In genomic region chrX:41922694-41923171, GRCh38 we compare ENCODE assay signal across 8 cellular contexts. TPM values are rescaled to one million over a fixed set of nuclear protein-coding genes. Genes with fewer than 3 reads are reported as not detected.
A peak's percentile ranks its signal among the peaks of the same experiment; 100 is the strongest.
DNase-seq lines count a peak whose midpoint lies in the region; ATAC-seq, FAIRE-seq and TF ChIP-seq lines count a peak whose summit lies in the region.

No MANE protein-coding gene starts in this region.

- H3K27ac ChIP-seq in heart left ventricle, result peak overlapping the region in 11 of 12 donors; percentile 49 to 86 (median 78)

- H3K36me3 ChIP-seq in heart left ventricle, result no peaks in the 10 kb centered on the region

- peaks cover 43% of the 10 kb centered on the region for H3K4me1 Mint-ChIP-seq in activated naive CD4-positive, alpha-beta T cell treated with anti-CD3 and anti-CD28 coated beads, Interleukin-2, amount 50 U/mL, for 24 hours

- peaks cover 0 to 9% (median 0%) of the 10 kb centered on the region in 12 donors for H3K4me1 ChIP-seq in heart left ventricle

- peak overlapping the region; percentile 79 for H3K27ac Mint-ChIP-seq in activated naive CD4-positive, alpha-beta T cell treated with anti-CD3 and anti-CD28 coated beads, Interleukin-2, amount 50 U/mL, for 24 hours

- H3K4me3 ChIP-seq in GM08714 (ENCODE audit: low read length) (peak overlapping the region; percentile 96), HFF-Myc (replicated peaks; ENCODE audit: low read depth, low read length) (peak overlapping the region; percentile 68), heart left ventricle (peak overlapping the region; percentile 14 to 92 (median 68))

- H3K4me3 Mint-ChIP-seq in activated naive CD4-positive, alpha-beta T cell treated with anti-CD3 and anti-CD28 coated beads, Interleukin-2, amount 50 U/mL, for 24 hours, result peak overlapping the region; percentile 95

- WGBS in heart left ventricle, 4 donors, result 0 to 47% (median 14%) methylated on average over 29 to 42 of the region's 42 CpGs

- no peaks in the 10 kb centered on the region for H3K9me3 ChIP-seq in heart left ventricle

- intact Hi-C loops in heart left ventricle (cut with DNase I), result no loop called here

- no peaks in the 10 kb centered on the region for H3K27me3 Mint-ChIP-seq in activated naive CD4-positive, alpha-beta T cell treated with anti-CD3 and anti-CD28 coated beads, Interleukin-2, amount 50 U/mL, for 24 hours

- H3K36me3 Mint-ChIP-seq in activated naive CD4-positive, alpha-beta T cell treated with anti-CD3 and anti-CD28 coated beads, Interleukin-2, amount 50 U/mL, for 24 hours, result no peaks in the 10 kb centered on the region

- H3K27me3 ChIP-seq in heart left ventricle, result peaks cover 0 to 13% (median 0%) of the 10 kb centered on the region in 9 donors

- TF ChIP-seq CTCF in HFF-Myc (IDR thresholded peaks at IDR 0.05; ENCODE audit: low read depth, low read length, missing control alignments), result no peak
- TF ChIP-seq CTCF in heart left ventricle (IDR thresholded peaks at IDR 0.05), result peak in 1 of 12 donors; percentile 3

- peak; percentile 2 to 28 (median 14) for ATAC-seq in heart left ventricle

- H3K9me3 Mint-ChIP-seq in activated naive CD4-positive, alpha-beta T cell treated with anti-CD3 and anti-CD28 coated beads, Interleukin-2, amount 50 U/mL, for 24 hours, result no peaks in the 10 kb centered on the region

- no peak for FAIRE-seq in GM12891 (lab: Jason Lieb, UNC)

- no peak for TF ChIP-seq POLR2A in heart left ventricle (IDR thresholded peaks at IDR 0.05)
- no peak for TF ChIP-seq POLR2A in GM12891 (IDR thresholded peaks at IDR 0.05; ENCODE audit: low read depth, low read length)

- DNase-seq in HFF-Myc (ENCODE audit: extremely low read depth, low read depth) (no peak), NCI-H524 (lab: John Stamatoyannopoulos, UW) (peak; percentile 52 to 62), heart left ventricle (peak; percentile 28 to 62 (median 38)), pons (ENCODE audit: low spot score) (peak; percentile 5), NCI-H1048 (lab: John Stamatoyannopoulos, UW) (no peak), GM12891 (ENCODE audit: insufficient read length, low spot score) (no peak)

TF ChIP-seq in GM12891, 5 proteins besides CTCF, POLR2A, EP300 and RAD21:
- TF ChIP-seq SPI1 (IDR thresholded peaks at IDR 0.05; ENCODE audit: low read depth, low read length), result no peak
- TF ChIP-seq POLR2AphosphoS5 (IDR thresholded peaks at IDR 0.05; ENCODE audit: low read depth, low read length), result no peak
- no peak for TF ChIP-seq POU2F2 (IDR thresholded peaks at IDR 0.05; ENCODE audit: low read depth, low read length)
- TF ChIP-seq PAX5 (IDR thresholded peaks at IDR 0.05; ENCODE audit: insufficient read depth, low read length, severe bottlenecking), result no peak
- no peak for TF ChIP-seq TAF1 (IDR thresholded peaks at IDR 0.05; ENCODE audit: low read depth, low read length)

RNA-seq across cellular contexts. Expression of gene CASK, which starts 0.6 kb away (rescaled TPM):
- total RNA-seq in heart left ventricle, result 10 to 100 TPM; 11.8 to 25.6 (median 14.0) TPM
- polyA plus RNA-seq in heart left ventricle, result 1 to 10 TPM; 2.9 to 5.7 TPM
- polyA plus RNA-seq in GM12891 (2012; ENCODE audit: low read depth, missing spikeins), result 0.39 TPM

Comparison
In these comparisons a context has a peak if more than half of its experiments do, and no peak if none do; other contexts are left out.
1. DNase-seq: peak in NCI-H524 (2 of 2), heart left ventricle (5 of 5) and pons (single experiment); none in HFF-Myc (single experiment), NCI-H1048 (single experiment) and GM12891 (single experiment).
2. Peak in every context shown above with its lines, with median percentiles within 50 percentile points of each other: H3K4me3 ChIP-seq.